In genomic region chr3:66195347-66195783, GRCh38 we compare ENCODE assay signal across 8 cellular contexts. TPM values are rescaled to one million over a fixed set of nuclear protein-coding genes. Genes with fewer than 3 reads are reported as not detected.
DNase-seq lines count a peak whose midpoint lies in the region; ATAC-seq and TF ChIP-seq lines count a peak whose summit lies in the region.

No MANE protein-coding gene starts in this region.

- no peak overlapping the region for H3K27ac Mint-ChIP-seq in T-helper 17 cell

- peaks cover 48% of the 10 kb centered on the region for H3K27me3 Mint-ChIP-seq in T-helper 17 cell

- no peak overlapping the region for H3K4me3 Mint-ChIP-seq in T-helper 17 cell

- H3K36me3 Mint-ChIP-seq in T-helper 17 cell (ENCODE audit: low read depth) = peaks cover 3% of the 10 kb centered on the region

- ATAC-seq in T-helper 17 cell (no peak), HG02938 (IDR thresholded peaks at IDR 0.05; ENCODE audit: unreplicated experiment) (no peak), omental fat pad (ENCODE audit: low FRiP score) (no peak)

- H3K9me3 ChIP-seq in T-helper 17 cell (ENCODE audit: control insufficient read depth, low read length, poor library complexity, severe bottlenecking) = no peaks in the 10 kb centered on the region

- H3K27ac ChIP-seq in caudate nucleus (ENCODE audit: low read depth, low read length) = no peak overlapping the region

- H3K4me1 Mint-ChIP-seq in T-helper 17 cell = no peaks in the 10 kb centered on the region

- TF ChIP-seq CTCF in omental fat pad (IDR thresholded peaks at IDR 0.05) = no peak

- DNase-seq in DMS 273 treated with DMSO at 0.1 percent for 48 hours (lab: John Stamatoyannopoulos, UW) (peak; percentile 79), NCI-H2196 treated with DMSO at 0.1 percent for 48 hours (lab: John Stamatoyannopoulos, UW; ENCODE audit: unreplicated experiment) (peak; percentile 30), caudate nucleus (lab: John Stamatoyannopoulos, UW) (peak in 59 of 61 donors; percentile 3 to 90 (median 54)), left kidney (ENCODE audit: low read depth, low spot score) (peak; percentile 90), T-helper 17 cell (no peak), omental fat pad (ENCODE audit: low spot score) (no peak)
- DNase-seq in stimulated activated CD8-positive, alpha-beta memory T cell treated with anti-CD3 and anti-CD28 coated beads, Interleukin-12 subunit alpha, Interleukin-12 subunit beta, amount 100 ng/mL, for 24 hours (ENCODE audit: extremely low read depth) = peak; percentile 3

RNA-seq across cellular contexts. Expression of gene SLC25A26, which starts 25.4 kb away (rescaled TPM):
- total RNA-seq in T-helper 17 cell = 10 to 100 TPM; 20.7 to 21.6 TPM
- 10 to 100 TPM; 19.2 to 26.4 (median 23.0) TPM for total RNA-seq in omental fat pad

Comparison
In these comparisons a context has a peak if more than half of its experiments do, and no peak if none do; other contexts are left out.
1. DNase-seq: peak in DMS 273 treated with DMSO at 0.1 percent for 48 hours (single experiment), NCI-H2196 treated with DMSO at 0.1 percent for 48 hours (single experiment), caudate nucleus (59 of 61), left kidney (single experiment) and stimulated activated CD8-positive, alpha-beta memory T cell treated with anti-CD3 and anti-CD28 coated beads, Interleukin-12 subunit alpha, Interleukin-12 subunit beta, amount 100 ng/mL, for 24 hours (single experiment); none in T-helper 17 cell (0 of 3) and omental fat pad (single experiment).